Comparison of ENCODE assay signal across 11 cellular contexts in the genomic region with DNA sequence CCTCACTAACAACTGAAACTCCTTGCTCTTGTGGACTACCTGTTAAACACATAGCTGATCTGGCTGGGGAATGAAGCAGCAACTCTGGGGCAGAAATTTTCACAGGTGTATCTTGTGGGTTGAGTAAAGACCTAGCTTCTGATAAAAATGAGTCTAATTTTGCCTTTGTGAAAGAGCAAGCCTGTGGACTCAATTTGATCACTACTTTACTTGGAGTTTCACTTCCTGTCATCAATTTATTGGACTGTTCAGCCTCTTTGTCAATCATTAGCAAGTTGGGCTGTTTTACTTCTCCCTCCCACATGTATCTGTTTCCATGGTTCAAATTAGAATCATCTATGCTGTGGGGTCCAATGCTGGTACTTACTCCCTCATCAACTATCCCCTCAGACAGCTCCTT. TPM values are rescaled to one million over a fixed set of nuclear protein-coding genes. Genes with fewer than 3 reads are reported as not detected.
A peak's percentile ranks its signal among the peaks of the same experiment; 100 is the strongest.
DNase-seq lines count a peak whose midpoint lies in the region; ATAC-seq and TF ChIP-seq lines count a peak whose summit lies in the region.
"Had no signal": no experiment of that assay in that cellular context is flagged by ENCODE, and none has a peak within 500 bp of the region (broad histone marks: within the 10 kb centered on the region; RNA-seq: fewer than 3 reads in every experiment).

No MANE protein-coding gene starts in this region.

- no peak overlapping the region for H3K4me3 ChIP-seq in right cardiac atrium (ENCODE audit: low read length)
- H3K4me3 ChIP-seq: spleen had no signal

- DNase-seq in activated naive CD8-positive, alpha-beta T cell treated with anti-CD3 and anti-CD28 coated beads for 36 hours = no peak
- DNase-seq in right cardiac atrium = no peak
- no peak for DNase-seq in NCI-H82 (lab: John Stamatoyannopoulos, UW)
- no peak for DNase-seq in HFFc6
- DNase-seq: NCI-H345, spleen had no signal

- no peaks in the 10 kb centered on the region for H3K4me1 ChIP-seq in right cardiac atrium (ENCODE audit: control insufficient read depth, insufficient read depth, low read length)

- H3K27ac Mint-ChIP-seq in activated naive CD8-positive, alpha-beta T cell treated with anti-CD3 and anti-CD28 coated beads for 36 hours = peak overlapping the region; percentile 44
- no peak overlapping the region for H3K27ac Mint-ChIP-seq in HFFc6

- H3K4me3 Mint-ChIP-seq in activated naive CD8-positive, alpha-beta T cell treated with anti-CD3 and anti-CD28 coated beads for 36 hours = no peak overlapping the region
- no peak overlapping the region for H3K4me3 Mint-ChIP-seq in HFFc6

- H3K27ac ChIP-seq in right cardiac atrium (ENCODE audit: low read length) = no peak overlapping the region
- H3K27ac ChIP-seq: spleen had no signal

- TF ChIP-seq CTCF in HFFc6 (IDR thresholded peaks at IDR 0.05) = no peak

- H3K36me3 Mint-ChIP-seq in activated naive CD8-positive, alpha-beta T cell treated with anti-CD3 and anti-CD28 coated beads for 36 hours = peaks cover 22% of the 10 kb centered on the region
- H3K36me3 Mint-ChIP-seq in HFFc6 (ENCODE audit: low read depth) = peaks cover 23% of the 10 kb centered on the region

- ATAC-seq in GM18498 (IDR thresholded peaks at IDR 0.05; ENCODE audit: unreplicated experiment) (peak; percentile 52), GM19463 (IDR thresholded peaks at IDR 0.05; ENCODE audit: unreplicated experiment) (peak; percentile 56), HG03064 (IDR thresholded peaks at IDR 0.05; ENCODE audit: low read depth, unreplicated experiment) (peak; percentile 56), right cardiac atrium (no peak), GM18505 (IDR thresholded peaks at IDR 0.05; ENCODE audit: unreplicated experiment) (no peak)

- peaks cover 10% of the 10 kb centered on the region for H3K4me1 Mint-ChIP-seq in activated naive CD8-positive, alpha-beta T cell treated with anti-CD3 and anti-CD28 coated beads for 36 hours
- no peaks in the 10 kb centered on the region for H3K4me1 Mint-ChIP-seq in HFFc6 (ENCODE audit: low read depth)

- H3K27me3 Mint-ChIP-seq in activated naive CD8-positive, alpha-beta T cell treated with anti-CD3 and anti-CD28 coated beads for 36 hours = no peaks in the 10 kb centered on the region
- H3K27me3 Mint-ChIP-seq in HFFc6 (ENCODE audit: insufficient read depth) = no peaks in the 10 kb centered on the region

- no peaks in the 10 kb centered on the region for H3K9me3 Mint-ChIP-seq in activated naive CD8-positive, alpha-beta T cell treated with anti-CD3 and anti-CD28 coated beads for 36 hours
- no peaks in the 10 kb centered on the region for H3K9me3 Mint-ChIP-seq in HFFc6

- no peak for TF ChIP-seq POLR2A in GM18505 (IDR thresholded peaks at IDR 0.05; ENCODE audit: borderline replicate concordance, extremely low read depth, insufficient read depth, insufficient read length)

- intact Hi-C loops in right cardiac atrium (cut with DNase I) = loop anchor here (5.0 to 10.0 kb wide), 2 partner anchors 73 to 76 kb away; no protein-coding TSS in a partner anchor

- no peaks in the 10 kb centered on the region for H3K9me3 ChIP-seq in right cardiac atrium (ENCODE audit: control insufficient read depth, low read length)
- H3K9me3 ChIP-seq: spleen had no signal

- no peaks in the 10 kb centered on the region for H3K27me3 ChIP-seq in right cardiac atrium (ENCODE audit: control insufficient read depth, insufficient read depth)
- H3K27me3 ChIP-seq: spleen had no signal

RNA-seq across cellular contexts. Expression of a gene that starts 29.6 kb away (rescaled TPM):
- total RNA-seq in activated naive CD8-positive, alpha-beta T cell treated with anti-CD3 and anti-CD28 coated beads for 36 hours = 1 to 10 TPM; 1.4 to 1.5 TPM
- 1 to 10 TPM; 1.5 to 3.4 (median 2.7) TPM for total RNA-seq in right cardiac atrium
- 2.6 TPM for polyA plus RNA-seq in right cardiac atrium
- not detected for total RNA-seq in HFFc6 (2021; fragmentation: NEBNext Ultra II Directional; extraction: Animal tissue kit (Norgen Biotek cat#: 25700))

RNA-seq across cellular contexts. Expression of a gene that starts 31.2 kb away (rescaled TPM):
- 10 to 100 TPM in 1 of 2 experiments, 1 to 10 TPM in 1; 10.0 to 10.1 TPM for total RNA-seq in activated naive CD8-positive, alpha-beta T cell treated with anti-CD3 and anti-CD28 coated beads for 36 hours
- total RNA-seq in right cardiac atrium = 10 to 100 TPM in 3 of 4 donors, 1 to 10 TPM in 1; 9.2 to 14.0 (median 11.4) TPM
- polyA plus RNA-seq in right cardiac atrium = 4.6 TPM
- total RNA-seq in HFFc6 (2021; fragmentation: NEBNext Ultra II Directional; extraction: Animal tissue kit (Norgen Biotek cat#: 25700)) = 10 to 100 TPM; 11.1 to 13.3 (median 11.8) TPM

RNA-seq across cellular contexts. Expression of a gene that starts 40.2 kb away (rescaled TPM):
- not detected for total RNA-seq in activated naive CD8-positive, alpha-beta T cell treated with anti-CD3 and anti-CD28 coated beads for 36 hours
- total RNA-seq in right cardiac atrium = not detected
- polyA plus RNA-seq in right cardiac atrium = not detected
- not detected for total RNA-seq in HFFc6 (2021; fragmentation: NEBNext Ultra II Directional; extraction: Animal tissue kit (Norgen Biotek cat#: 25700))
- total RNA-seq: spleen had no signal
- polyA plus RNA-seq: keratinocyte, spleen had no signal

Comparison
In these comparisons a context has a peak if more than half of its experiments do, and no peak if none do; other contexts are left out.
1. ATAC-seq: peak in GM18498 (single experiment), GM19463 (single experiment) and HG03064 (single experiment); none in right cardiac atrium (0 of 2) and GM18505 (single experiment).